In the genomic region with DNA sequence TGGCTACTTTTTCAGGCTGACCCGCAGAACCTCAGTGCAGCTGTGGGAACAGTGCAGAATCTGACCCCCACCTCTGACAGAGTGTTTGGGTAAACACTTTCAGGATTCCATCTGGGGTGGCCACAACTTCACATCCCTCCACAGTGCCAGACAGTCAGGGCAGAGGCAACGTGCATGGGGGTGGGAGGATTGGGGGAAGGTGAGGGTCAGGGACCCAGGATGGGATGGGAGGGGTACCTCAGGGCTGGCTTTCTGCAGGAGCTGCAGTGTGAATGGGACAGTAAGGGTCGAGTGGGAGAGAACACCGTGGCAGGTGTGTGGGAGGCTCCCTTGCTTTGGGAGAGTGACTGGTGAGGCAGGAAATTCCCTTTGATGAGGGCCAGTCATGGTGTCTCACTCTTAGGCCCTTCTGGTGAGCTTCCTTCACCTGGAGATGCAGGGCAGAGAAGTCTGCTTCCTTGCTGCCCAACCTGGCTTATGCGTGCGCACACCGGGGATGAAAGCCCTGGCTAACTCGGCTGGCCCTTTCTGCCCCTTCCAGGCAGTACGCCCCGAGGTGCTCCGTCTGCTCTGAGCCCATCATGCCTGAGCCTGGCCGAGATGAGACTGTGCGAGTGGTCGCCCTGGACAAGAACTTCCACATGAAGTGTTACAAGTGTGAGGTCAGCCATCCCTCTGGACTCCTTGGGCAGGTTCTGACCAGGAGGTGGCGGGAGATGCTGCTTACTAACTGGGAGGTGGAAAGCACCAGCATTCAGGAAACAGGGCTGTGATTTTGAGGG, we compare ENCODE assay signal across 15 cellular contexts. TPM values are rescaled to one million over a fixed set of nuclear protein-coding genes. Genes with fewer than 3 reads are reported as not detected.
DNase-seq lines count a peak whose midpoint lies in the region; ATAC-seq, FAIRE-seq and TF ChIP-seq lines count a peak whose summit lies in the region.
"Had no signal": no experiment of that assay in that cellular context is flagged by ENCODE, and none has a peak within 500 bp of the region (broad histone marks: within the 10 kb centered on the region; RNA-seq: fewer than 3 reads in every experiment).

No MANE protein-coding gene starts in this region.

- H3K27me3 Mint-ChIP-seq in T-helper 17 cell, result no peaks in the 10 kb centered on the region
- H3K27me3 Mint-ChIP-seq: central memory CD8-positive, alpha-beta T cell had no signal

- no peak for TF ChIP-seq RAD21 in A549 (conservative IDR thresholded peaks at IDR 0.05 in 1 of 2, IDR thresholded peaks at IDR 0.05 in 1 of 2)

- no peak for TF ChIP-seq POLR2A in A549 (IDR thresholded peaks at IDR 0.05; ENCODE audit: low read length)

- no peak for ATAC-seq in A549
- ATAC-seq in T-helper 17 cell, result no peak

- H3K9ac ChIP-seq in adipocyte (ENCODE audit: low read length), result peak overlapping the region; percentile 25

- H3K36me3 ChIP-seq in adipocyte (ENCODE audit: control insufficient read depth, insufficient read depth, low read length, severe bottlenecking), result peaks cover 42% of the 10 kb centered on the region

- FAIRE-seq in A549 (lab: Jason Lieb, UNC), result no peak

- POLR2A ChIA-PET in A549 (lab: Yijun Ruan, JAX), result no interaction called here

- H3K4me1 Mint-ChIP-seq in T-helper 17 cell, result peaks cover 20% of the 10 kb centered on the region

- H3K4me1 ChIP-seq in A549 (peaks cover 28% of the 10 kb centered on the region; the same call in 1 of the 3 replicates), adipocyte (ENCODE audit: control insufficient read depth, insufficient read depth, low read length) (peaks cover 57% of the 10 kb centered on the region)

- DNase-seq in A549 (ENCODE audit: low read depth in 1 of 2, low spot score in 1 of 2) (no peak), G401 (ENCODE audit: low spot score) (peak; percentile 54), adipocyte (ENCODE audit: low read depth) (no peak), left kidney (ENCODE audit: low read depth, low spot score) (peak; percentile 41), NCI-H2029 (lab: John Stamatoyannopoulos, UW) (no peak), T-helper 17 cell (no peak), DMS53 treated with DMSO at 0.1 percent for 48 hours (lab: John Stamatoyannopoulos, UW; ENCODE audit: unreplicated experiment) (no peak)
- no peak for DNase-seq in stimulated activated CD4-positive, alpha-beta T cell treated with anti-CD3 and anti-CD28 coated beads, Interleukin-2, amount 100 ng/mL, for 48 hours
- DNase-seq: activated CD8-positive, alpha-beta memory T cell treated with anti-CD3 and anti-CD28 coated beads, Interleukin-2, amount 50 U/mL, for 4 hours; glutamatergic neuron; NCI-H146 had no signal

- H3K4me3 ChIP-seq in A549 (no peak overlapping the region), adipocyte (ENCODE audit: low read length) (no peak overlapping the region)

- no peaks in the 10 kb centered on the region for H3K27me3 ChIP-seq in adipocyte (replicated peaks; ENCODE audit: control insufficient read depth, insufficient read depth, low read length)

- peaks cover 2% of the 10 kb centered on the region for H3K36me3 Mint-ChIP-seq in T-helper 17 cell (ENCODE audit: low read depth)

- H3K4me2 ChIP-seq in A549, result no peak overlapping the region

- H3K27ac Mint-ChIP-seq in T-helper 17 cell, result no peak overlapping the region

- CTCF ChIA-PET in A549 (lab: Yijun Ruan, JAX), result interaction anchor here (1.1 to 3.8 kb wide), 4 partner anchors 9 to 382 kb away, joined by 3 to 20 read pairs (median 12); a partner anchor contains a TSS

- TF ChIP-seq EP300 in A549 (IDR thresholded peaks at IDR 0.05), result no peak

- H3K9me3 ChIP-seq in A549 (no peaks in the 10 kb centered on the region), adipocyte (ENCODE audit: control insufficient read depth, low read length) (no peaks in the 10 kb centered on the region), T-helper 17 cell (ENCODE audit: control insufficient read depth, low read length, poor library complexity, severe bottlenecking) (no peaks in the 10 kb centered on the region)

- in situ Hi-C loops in G401 (cut with HindIII; ENCODE audit: low sequenced_read_pairs), result no loop called here

- H3K27ac ChIP-seq in A549, result no peak overlapping the region
- H3K27ac ChIP-seq: C4-2B had no signal

- TF ChIP-seq CTCF in A549 (IDR thresholded peaks at IDR 0.05), result no peak

- H3K4me3 Mint-ChIP-seq in T-helper 17 cell, result no peak overlapping the region
- H3K4me3 Mint-ChIP-seq: central memory CD8-positive, alpha-beta T cell had no signal

- 88% methylated on average over 13 of the region's 15 CpGs for WGBS in A549 (ENCODE audit: missing lambda C conversion rate)

TF ChIP-seq in A549, 52 proteins besides CTCF, POLR2A, EP300 and RAD21:
- no peak for TF ChIP-seq FOSB (CRISPR knock-in tag; IDR thresholded peaks at IDR 0.05)
- TF ChIP-seq, protein P1, sequence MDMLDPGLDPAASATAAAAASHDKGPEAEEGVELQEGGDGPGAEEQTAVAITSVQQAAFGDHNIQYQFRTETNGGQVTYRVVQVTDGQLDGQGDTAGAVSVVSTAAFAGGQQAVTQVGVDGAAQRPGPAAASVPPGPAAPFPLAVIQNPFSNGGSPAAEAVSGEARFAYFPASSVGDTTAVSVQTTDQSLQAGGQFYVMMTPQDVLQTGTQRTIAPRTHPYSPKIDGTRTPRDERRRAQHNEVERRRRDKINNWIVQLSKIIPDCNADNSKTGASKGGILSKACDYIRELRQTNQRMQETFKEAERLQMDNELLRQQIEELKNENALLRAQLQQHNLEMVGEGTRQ (IDR thresholded peaks at IDR 0.05), result no peak
- 0 out of 2 replicates have a peak, but pooled peaks have one; percentile 71 for TF ChIP-seq POLR2AphosphoS2 (conservative IDR thresholded peaks at IDR 0.05; ENCODE audit: low read length)
- no peak for TF ChIP-seq ZC3H11A (IDR thresholded peaks at IDR 0.05)
- no peak for TF ChIP-seq MAFK (IDR thresholded peaks at IDR 0.05; ENCODE audit: partially characterized antibody)

RNA-seq across cellular contexts. Expression of a gene that starts 8.4 kb away (rescaled TPM):
- polyA plus RNA-seq in A549 (2011; rRNA removed), result 13.3 and 24.5 TPM in 2 replicates
- polyA plus RNA-seq in A549 (2012; cell fraction: cytosol; rRNA removed), result 89.4 and 115 TPM in 2 replicates
- polyA plus RNA-seq in A549 (2012; cell fraction: nucleus; rRNA removed), result 182 and 185 TPM in 2 replicates
- polyA plus RNA-seq in A549 (2017; fragmentation: RNase III; extraction: RNeasy Plus Mini Kit Qiagen cat#74134 plus additional on column Dnase treatment), result 109 to 124 TPM (median 119 TPM) in 3 replicates
- 37.2 and 58.9 TPM in 2 replicates for polyA minus RNA-seq in A549 (2011; rRNA and poly(A)+ RNA removed)
- 25.0 and 33.5 TPM in 2 replicates for total RNA-seq in G401 (2014; rRNA removed; shearing (Covaris generic))
- 100 to 1,000 TPM; 151 to 165 TPM for total RNA-seq in T-helper 17 cell

RNA-seq across cellular contexts. Expression of a gene that starts 19.1 kb away (rescaled TPM):
- polyA plus RNA-seq in A549 (2011; rRNA removed) (not detected in 2 replicates), A549 (2017; fragmentation: RNase III; extraction: RNeasy Plus Mini Kit Qiagen cat#74134 plus additional on column Dnase treatment) (not detected in 3 replicates)
- polyA plus RNA-seq in A549 (2012; cell fraction: cytosol; rRNA removed), result not detected in 2 replicates
- polyA plus RNA-seq in A549 (2012; cell fraction: nucleus; rRNA removed), result not detected in 2 replicates
- not detected in 2 replicates for polyA minus RNA-seq in A549 (2011; rRNA and poly(A)+ RNA removed)
- not detected in 2 replicates for total RNA-seq in G401 (2014; rRNA removed; shearing (Covaris generic))
- 10 to 100 TPM in 1 of 2 donors, 1 to 10 TPM in 1; 9.4 to 19.7 TPM for total RNA-seq in T-helper 17 cell

RNA-seq across cellular contexts. Expression of a gene that starts 27.0 kb away (rescaled TPM):
- polyA plus RNA-seq in A549 (2011; rRNA removed) (0.52 and 0.78 TPM in 2 replicates), A549 (2017; fragmentation: RNase III; extraction: RNeasy Plus Mini Kit Qiagen cat#74134 plus additional on column Dnase treatment) (0.16 to 0.32 TPM (median 0.19 TPM) in 3 replicates)
- polyA plus RNA-seq in A549 (2012; cell fraction: cytosol; rRNA removed), result 0.15 and 0.18 TPM in 2 replicates
- polyA plus RNA-seq in A549 (2012; cell fraction: nucleus; rRNA removed), result 0.19 and 0.50 TPM in 2 replicates
- 0.83 and 1.3 TPM in 2 replicates for polyA minus RNA-seq in A549 (2011; rRNA and poly(A)+ RNA removed)
- 0.06 and 0.31 TPM in 2 replicates for total RNA-seq in G401 (2014; rRNA removed; shearing (Covaris generic))
- total RNA-seq in T-helper 17 cell, result under 1 TPM; 0.23 to 0.42 TPM

RNA-seq across cellular contexts. Expression of a gene that starts 53.7 kb away (rescaled TPM):
- polyA plus RNA-seq in A549 (2011; rRNA removed) (not detected in 2 replicates), A549 (2017; fragmentation: RNase III; extraction: RNeasy Plus Mini Kit Qiagen cat#74134 plus additional on column Dnase treatment) (not detected in 3 replicates)
- polyA plus RNA-seq in A549 (2012; cell fraction: cytosol; rRNA removed), result not detected in 2 replicates
- polyA plus RNA-seq in A549 (2012; cell fraction: nucleus; rRNA removed), result not detected in 2 replicates
- polyA minus RNA-seq in A549 (2011; rRNA and poly(A)+ RNA removed), result not detected in 2 replicates
- total RNA-seq in G401 (2014; rRNA removed; shearing (Covaris generic)), result not detected in 2 replicates
- under 1 TPM; 0.60 to 0.80 TPM for total RNA-seq in T-helper 17 cell
- total RNA-seq: lung microvascular endothelial cell, pulmonary artery endothelial cell had no signal

Comparison
In these comparisons a context has a peak if more than half of its experiments do, and no peak if none do; other contexts are left out.
1. DNase-seq: peak in G401 (single experiment) and left kidney (single experiment); none in A549 (0 of 2), adipocyte (single experiment), NCI-H2029 (single experiment), T-helper 17 cell (0 of 3), DMS53 treated with DMSO at 0.1 percent for 48 hours (single experiment) and stimulated activated CD4-positive, alpha-beta T cell treated with anti-CD3 and anti-CD28 coated beads, Interleukin-2, amount 100 ng/mL, for 48 hours (0 of 2).
2. RNA of a gene that starts 19.1 kb away (total RNA-seq): 9.4 to 19.7 TPM in T-helper 17 cell; not detected in G401; every median in the first group is over 10 times any median in the second.